ENCODE assay signal across 24 cellular contexts in genomic region chr14:77002335-77002734, GRCh38. TPM values are rescaled to one million over a fixed set of nuclear protein-coding genes. Genes with fewer than 3 reads are reported as not detected.
DNase-seq lines count a peak whose midpoint lies in the region; ATAC-seq, FAIRE-seq and TF ChIP-seq lines count a peak whose summit lies in the region.
"Had no signal": no experiment of that assay in that cellular context is flagged by ENCODE, and none has a peak within 500 bp of the region (broad histone marks: within the 10 kb centered on the region; RNA-seq: fewer than 3 reads in every experiment).

No MANE protein-coding gene starts in this region.

- H3K4me3 ChIP-seq in K562: no peak overlapping the region
- no peak overlapping the region for H3K4me3 ChIP-seq in CD4-positive, alpha-beta memory T cell (ENCODE audit: low read length in 2 of 2)
- H3K4me3 ChIP-seq: PC-9, SJSA1 had no signal

- intact Hi-C loops in K562 (cut with micrococcal nuclease): no loop called here
- intact Hi-C loops in CD4-positive, alpha-beta memory T cell (cut with micrococcal nuclease): no loop called here

- CTCF ChIA-PET in K562 (lab: Yijun Ruan, JAX; ENCODE audit: low intra/inter-chr PET ratio): no interaction called here
- CTCF ChIA-PET in CD4-positive, alpha-beta memory T cell (lab: Charles Lee; ENCODE audit: partially characterized antibody): interaction anchor here (1.1 to 1.9 kb wide), 3 partner anchors 9 to 89 kb away, joined by 3 to 5 read pairs (median 4); no protein-coding TSS in a partner anchor

- H3K27me3 Mint-ChIP-seq in nephron (ENCODE audit: low read depth) (peaks cover 3% of the 10 kb centered on the region), type B pancreatic cell (no peaks in the 10 kb centered on the region)
- H3K27me3 Mint-ChIP-seq in CD4-positive, alpha-beta memory T cell: no peaks in the 10 kb centered on the region
- H3K27me3 Mint-ChIP-seq: B cell had no signal

- H3K9ac ChIP-seq in K562 (ENCODE audit: insufficient read depth in 1 of 2, low read depth in 2 of 2, low read length in 2 of 2): no peak overlapping the region
- H3K9ac ChIP-seq: KMS-11 had no signal

- DNase-seq in K562 (ENCODE audit: extremely low read depth in 1 of 4, low spot score in 3 of 4) (no peak), type B pancreatic cell (ENCODE audit: extremely low spot score, unreplicated experiment) (no peak)
- DNase-seq in CD4-positive, alpha-beta memory T cell: no peak
- DNase-seq in activated CD8-positive, alpha-beta memory T cell treated with anti-CD3 and anti-CD28 coated beads, Interleukin-2, amount 50 U/mL, for 48 hours: no peak
- DNase-seq: CD8-positive, alpha-beta memory T cell; DMS 273 treated with DMSO at 0.1 percent for 48 hours; DMS79 treated with DMSO at 0.1 percent for 48 hours; GF-D8; IMR-90; MM.1S; NCI-H2029 treated with DMSO at 0.1 percent for 48 hours; NCI-H446 treated with DMSO at 0.1 percent for 48 hours; NCI-H526; PC-9; Right ventricle myocardium superior; RPMI8226 had no signal

- H3K4me3 Mint-ChIP-seq in nephron (peak overlapping the region in 1 of 3 experiments; percentile 40), type B pancreatic cell (peak overlapping the region; percentile 14)
- H3K4me3 Mint-ChIP-seq in CD4-positive, alpha-beta memory T cell: no peak overlapping the region
- H3K4me3 Mint-ChIP-seq: B cell; CD8-positive, alpha-beta memory T cell had no signal

- H3K27me3 ChIP-seq in K562 (ENCODE audit: control insufficient read depth in 2 of 2, insufficient read depth in 2 of 2, low read length in 2 of 2): no peaks in the 10 kb centered on the region; a peak in 1 of 5 replicates
- no peaks in the 10 kb centered on the region for H3K27me3 ChIP-seq in CD4-positive, alpha-beta memory T cell (ENCODE audit: insufficient read depth, low read length)
- H3K27me3 ChIP-seq: SJSA1 had no signal

- H2AFZ ChIP-seq in K562 (ENCODE audit: low read depth, low read length): no peak overlapping the region
- H2AFZ ChIP-seq: PC-9 had no signal

- H3K9me3 Mint-ChIP-seq in nephron: no peaks in the 10 kb centered on the region
- no peaks in the 10 kb centered on the region for H3K9me3 Mint-ChIP-seq in type B pancreatic cell
- H3K9me3 Mint-ChIP-seq in CD4-positive, alpha-beta memory T cell: no peaks in the 10 kb centered on the region
- H3K9me3 Mint-ChIP-seq: CD8-positive, alpha-beta memory T cell had no signal

- in situ Hi-C loops in K562 (cut with MboI): no loop called here

- H3K4me1 Mint-ChIP-seq in nephron (peaks cover 62% of the 10 kb centered on the region), type B pancreatic cell (ENCODE audit: unreplicated experiment) (peaks cover 62% of the 10 kb centered on the region)
- peaks cover 0 to 1% (median 0%) of the 10 kb centered on the region in 4 donors for H3K4me1 Mint-ChIP-seq in CD4-positive, alpha-beta memory T cell
- H3K4me1 Mint-ChIP-seq: CD8-positive, alpha-beta memory T cell had no signal

- H3K36me3 Mint-ChIP-seq in nephron (ENCODE audit: low read depth) (no peaks in the 10 kb centered on the region), type B pancreatic cell (no peaks in the 10 kb centered on the region)
- no peaks in the 10 kb centered on the region for H3K36me3 Mint-ChIP-seq in CD4-positive, alpha-beta memory T cell
- H3K36me3 Mint-ChIP-seq: CD8-positive, alpha-beta memory T cell had no signal

- WGBS in K562 (ENCODE audit: insufficient coverage, low coverage, missing lambda C conversion rate): 42% methylated on average over 4 of the region's 4 CpGs

- H3K79me2 ChIP-seq in K562 (ENCODE audit: control insufficient read depth, insufficient read depth, low read length): no peaks in the 10 kb centered on the region

- peaks cover 0 to 7% of the 10 kb centered on the region in 2 experiments; a peak in 2 of 5 replicates for H3K4me1 ChIP-seq in K562 (replicated peaks in 1 of 2; ENCODE audit: control insufficient read depth in 2 of 2, insufficient read depth in 2 of 2, low read length in 2 of 2)
- no peaks in the 10 kb centered on the region for H3K4me1 ChIP-seq in CD4-positive, alpha-beta memory T cell (ENCODE audit: insufficient read depth, low read length)
- H3K4me1 ChIP-seq: SJSA1 had no signal

- no peak for TF ChIP-seq POLR2A in K562 (conservative IDR thresholded peaks at IDR 0.05)

- ATAC-seq in K562 (no peak), GM19328 (IDR thresholded peaks at IDR 0.05; ENCODE audit: unreplicated experiment) (no peak)

- TF ChIP-seq CTCF in VCaP (conservative IDR thresholded peaks at IDR 0.05) (no peak), K562 (IDR thresholded peaks at IDR 0.05 in 2 of 3, conservative IDR thresholded peaks at IDR 0.05 in 1 of 3; ENCODE audit: insufficient read depth in 2 of 3, low read depth in 1 of 3, low read length in 3 of 3) (no peak), nephron (IDR thresholded peaks at IDR 0.05; ENCODE audit: unreplicated experiment in 3 of 3) (no peak), type B pancreatic cell (conservative IDR thresholded peaks at IDR 0.05) (no peak)

- H3K36me3 ChIP-seq in K562 (ENCODE audit: control insufficient read depth, insufficient read depth, low read length): no peaks in the 10 kb centered on the region
- H3K36me3 ChIP-seq in CD4-positive, alpha-beta memory T cell (ENCODE audit: insufficient read depth, low read length): no peaks in the 10 kb centered on the region
- H3K36me3 ChIP-seq: SJSA1 had no signal

- no peak for TF ChIP-seq EP300 in K562 (IDR thresholded peaks at IDR 0.05; ENCODE audit: low read length)

- no peaks in the 10 kb centered on the region for H4K20me1 ChIP-seq in K562 (replicated peaks; ENCODE audit: control insufficient read depth, insufficient read depth, low read length)

- POLR2A ChIA-PET in K562 (lab: Yijun Ruan, JAX): interaction anchor here (1.1 kb wide), 1 partner anchor 15 kb away, joined by 3 read pairs; no protein-coding TSS in a partner anchor
- POLR2A ChIA-PET in CD4-positive, alpha-beta memory T cell (lab: Charles Lee; ENCODE audit: partially characterized antibody): no interaction called here

- no peaks in the 10 kb centered on the region for H3K9me3 ChIP-seq in K562 (replicated peaks; ENCODE audit: control insufficient read depth, insufficient read depth, low read depth, low read length)
- no peaks in the 10 kb centered on the region for H3K9me3 ChIP-seq in CD4-positive, alpha-beta memory T cell (ENCODE audit: control insufficient read depth in 1 of 2, low read length in 2 of 2)
- H3K9me3 ChIP-seq: SJSA1 had no signal

- peak overlapping the region; percentile 24 to 80 (median 30) for H3K27ac Mint-ChIP-seq in nephron
- H3K27ac Mint-ChIP-seq in type B pancreatic cell: peak overlapping the region; percentile 80
- no peak overlapping the region for H3K27ac Mint-ChIP-seq in CD4-positive, alpha-beta memory T cell
- H3K27ac Mint-ChIP-seq: B cell; CD8-positive, alpha-beta memory T cell had no signal

- no TSS peak for BruUV-seq in K562 (replicated peaks; lab: Mats Ljungman, UMichigan)

- no peak for FAIRE-seq in K562 (lab: Jason Lieb, UNC)
- FAIRE-seq: GM12892, H54 had no signal

- H3K27ac ChIP-seq in VCaP (peak overlapping the region; percentile 100; the same call in 1 of the 2 replicates), K562 (ENCODE audit: extremely low read depth, low read depth, low read length) (no peak overlapping the region)
- H3K27ac ChIP-seq in CD4-positive, alpha-beta memory T cell (ENCODE audit: low read depth, low read length): no peak overlapping the region
- H3K27ac ChIP-seq: KMS-11, SJSA1 had no signal

- H3K9me1 ChIP-seq in K562 (ENCODE audit: control insufficient read depth, insufficient read depth, low read length): peaks cover 3% of the 10 kb centered on the region

- TF ChIP-seq RAD21 in K562 (CRISPR knock-in tag; conservative IDR thresholded peaks at IDR 0.05 in 1 of 2, IDR thresholded peaks at IDR 0.05 in 1 of 2): no peak

- no peak overlapping the region for H3K4me2 ChIP-seq in K562 (ENCODE audit: insufficient read depth, low read length)
- H3K4me2 ChIP-seq: KMS-11 had no signal

TF ChIP-seq in K562, 482 proteins besides CTCF, POLR2A, EP300 and RAD21:
- no peak for TF ChIP-seq NR2C2 (CRISPR knock-in tag; IDR thresholded peaks at IDR 0.05)
- no peak for TF ChIP-seq NR2C2 (tag; IDR thresholded peaks at IDR 0.05)
- no peak for TF ChIP-seq EHMT2 (IDR thresholded peaks at IDR 0.05)
- TF ChIP-seq RBM25 (IDR thresholded peaks at IDR 0.05; ENCODE audit: low read depth, low read length, severe bottlenecking): peak; percentile 88
- no peak for TF ChIP-seq CBX2 (IDR thresholded peaks at IDR 0.05; ENCODE audit: insufficient read depth, low read length, poor library complexity, severe bottlenecking)
- peak; percentile 72 for TF ChIP-seq ZFP36 (IDR thresholded peaks at IDR 0.05; ENCODE audit: low read depth, low read length, partially characterized antibody)
- peak; percentile 48; the same call in 1 of the 2 replicates for TF ChIP-seq BCOR (IDR thresholded peaks at IDR 0.05)
TF ChIP-seq in K562: peak in this region for 3.

RNA-seq across cellular contexts. Expression of gene IRF2BPL, which starts 26.2 kb away (rescaled TPM):
- 1.8 and 3.8 TPM in 2 replicates for total RNA-seq in K562 (2011; cell fraction: chromatin; rRNA removed; ENCODE audit: low replicate concordance)
- total RNA-seq in K562 (2011; cell fraction: nucleolus; rRNA removed): 5.5 and 6.5 TPM in 2 replicates
- 2.5 and 3.7 TPM in 2 replicates for total RNA-seq in K562 (2011; cell fraction: nucleoplasm; rRNA removed)
- total RNA-seq in K562 (2014; rRNA removed) (14.4 and 18.2 TPM in 2 replicates), K562 (2014; rRNA removed; fragmentation: Illumina TruSeq; extraction: Trizol) (2.4 and 2.5 TPM in 2 replicates), K562 (2015; rRNA removed; fragmentation: Illumina TruSeq; extraction: Trizol) (4.2 and 5.1 TPM in 2 replicates), K562 (2021) (21.6 and 22.1 TPM in 2 replicates), type B pancreatic cell (ENCODE audit: low replicate concordance) (59.7 and 116 TPM in 2 replicates)
- polyA plus RNA-seq in K562 (2011; rRNA removed) (1.3 and 2.8 TPM in 2 replicates), K562 (2014; fragmentation: Illumina TruSeq; extraction: Trizol) (2.5 and 3.6 TPM in 2 replicates), K562 (2014; fragmentation: Nextera tagmentation; extraction: Ambion mirVana) (under 1 TPM; 0.52 to 0.75 TPM), K562 (2014; rRNA removed) (6.5 and 6.9 TPM in 2 replicates)
- polyA plus RNA-seq in K562 (2011; cell fraction: cytosol; rRNA removed): 1.7 and 4.5 TPM in 2 replicates
- 3.2 and 4.7 TPM in 2 replicates for polyA plus RNA-seq in K562 (2011; cell fraction: nucleus; rRNA removed)
- polyA plus RNA-seq in K562 (2012): 16.8 and 19.2 TPM in 2 replicates
- 2.2 TPM in 2 replicates for polyA minus RNA-seq in K562 (2011; rRNA and poly(A)+ RNA removed)
- 6.6 and 10.5 TPM in 2 replicates for polyA minus RNA-seq in K562 (2011; cell fraction: cytosol; rRNA and poly(A)+ RNA removed)
- polyA minus RNA-seq in K562 (2011; cell fraction: nucleus; rRNA and poly(A)+ RNA removed): 3.1 and 5.6 TPM in 2 replicates
- total RNA-seq in CD4-positive, alpha-beta memory T cell: 10 to 100 TPM; 36.6 to 37.7 TPM
- polyA plus RNA-seq in CD4-positive, alpha-beta memory T cell: 1 to 10 TPM; 1.2 to 3.8 TPM

Comparison
In these comparisons a context has a peak if more than half of its experiments do, and no peak if none do; other contexts are left out.
1. H3K27ac Mint-ChIP-seq: peak in nephron (3 of 3) and type B pancreatic cell (single experiment); none in CD4-positive, alpha-beta memory T cell (0 of 7).